ENCODE assay signal across 1 cellular context in genomic region chr7:152112829-152113228, GRCh38.
TF ChIP-seq lines count a peak whose summit lies in the region.

No MANE protein-coding gene starts in this region.

TF ChIP-seq in HepG2, 621 proteins besides CTCF, POLR2A, EP300 and RAD21 (continued from another document):
- TF ChIP-seq ZNF407 (CRISPR knock-in tag; IDR thresholded peaks at IDR 0.05; ENCODE audit: not compliant biosample characterization), result no peak
- no peak for TF ChIP-seq DNMT1 (CRISPR knock-in tag; IDR thresholded peaks at IDR 0.05)
- TF ChIP-seq ZFP36 (IDR thresholded peaks at IDR 0.05; ENCODE audit: borderline replicate concordance, low read depth, low read length, partially characterized antibody), result no peak
- peak in 1 of 2 experiments; percentile 85; a peak in 3 of 4 replicates for TF ChIP-seq MAFK (conservative IDR thresholded peaks at IDR 0.05 in 1 of 2, IDR thresholded peaks at IDR 0.05 in 1 of 2; ENCODE audit: low read length in 2 of 2)
- no peak for TF ChIP-seq ARNT (IDR thresholded peaks at IDR 0.05)
- no peak for TF ChIP-seq STAT6 (CRISPR knock-in tag; IDR thresholded peaks at IDR 0.05; ENCODE audit: borderline replicate concordance)
- TF ChIP-seq ZNF12 (CRISPR knock-in tag; IDR thresholded peaks at IDR 0.05), result no peak
- peak; percentile 74 for TF ChIP-seq MAFF (IDR thresholded peaks at IDR 0.05; ENCODE audit: low read depth, low read length)
